In the genomic region with DNA sequence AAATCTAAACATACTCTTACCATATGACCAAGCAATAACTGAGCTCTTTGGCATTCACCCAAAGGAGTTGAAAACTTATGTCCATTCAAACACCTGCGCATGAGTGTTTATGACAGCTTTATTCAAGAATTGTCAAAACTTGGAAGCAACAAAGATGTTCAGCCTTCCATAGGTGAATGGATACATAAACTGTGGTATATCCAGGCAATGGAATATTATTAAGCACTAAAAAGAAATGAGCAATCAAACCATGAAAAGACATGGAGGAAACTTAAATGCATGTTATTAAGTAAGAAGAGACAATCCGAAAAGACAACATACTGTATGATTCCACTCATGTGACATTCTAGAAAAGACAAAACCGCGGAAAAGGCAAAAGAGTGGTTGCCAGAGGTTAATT, we compare ENCODE assay signal across 11 cellular contexts.
"Had no signal": no experiment of that assay in that cellular context is flagged by ENCODE, and none has a peak within 500 bp of the region (broad histone marks: within the 10 kb centered on the region; RNA-seq: fewer than 3 reads in every experiment).

No MANE protein-coding gene starts in this region.

- H3K9me3 ChIP-seq: HAP-1 had no signal

- H3K9ac ChIP-seq: GM23248 had no signal

- DNase-seq: GM23248, GOT3, H7, H9, HCEC 1CT, HFFc6 had no signal

- H3K27ac ChIP-seq: GM23248 had no signal

- H3K4me2 ChIP-seq: GM23338 had no signal

- H3K36me3 ChIP-seq: HAP-1 had no signal

- ATAC-seq: GM23338, HCT116 had no signal

- H3K4me1 ChIP-seq: HAP-1 had no signal

- H2AFZ ChIP-seq: GM23248, GM23338 had no signal

- H3K4me3 ChIP-seq: GM23248, GM23338, HAP-1 had no signal

- FAIRE-seq: H1, H54 had no signal
